36 cellular contexts compared by ENCODE assay signal in genomic region chr12:68018315-68018714, GRCh38. TPM values are rescaled to one million over a fixed set of nuclear protein-coding genes. Genes with fewer than 3 reads are reported as not detected.
"Had no signal": no experiment of that assay in that cellular context is flagged by ENCODE, and none has a peak within 500 bp of the region (broad histone marks: within the 10 kb centered on the region; RNA-seq: fewer than 3 reads in every experiment).

No MANE protein-coding gene starts in this region.

- ATAC-seq: activated T-helper 17 cell treated with anti-CD3 and anti-CD28 coated beads, Interleukin-2, amount 50 U/mL, for 72 hours; PC-3; Right ventricle myocardium inferior; SK-N-SH treated with all-trans-retinoic acid at 6 μM for 48 hours; T-cell had no signal

- H3K36me3 ChIP-seq: brain microvascular endothelial cell, Peyer's patch, WERI-Rb-1 had no signal

- H3K27ac ChIP-seq: brain microvascular endothelial cell, KMS-11, Peyer's patch, WERI-Rb-1 had no signal

- H3K4me1 ChIP-seq: Peyer's patch had no signal

- H3K27me3 ChIP-seq: brain microvascular endothelial cell, Peyer's patch had no signal

- H3K27ac Mint-ChIP-seq: activated CD4-positive, alpha-beta T cell treated with anti-CD3 and anti-CD28 coated beads, Interleukin-2, amount 10 ng/mL, durations not matched to agents 7 days and 5 days; activated naive CD8-positive, alpha-beta T cell treated with anti-CD3 and anti-CD28 coated beads for 36 hours; activated T-helper 17 cell treated with anti-CD3 and anti-CD28 coated beads, Interleukin-2, amount 50 U/mL, for 72 hours; T-cell had no signal

- DNase-seq: activated CD4-positive, alpha-beta T cell treated with anti-CD3 and anti-CD28 coated beads, Interleukin-2, amount 10 ng/mL, durations not matched to agents 7 days and 5 days; activated CD4-positive, alpha-beta T cell treated with anti-CD3 and anti-CD28 coated beads, Interleukin-2, amount 50 U/mL, for 48 hours; activated CD4-positive, CD25-positive, alpha-beta regulatory T cell; activated CD8-positive, alpha-beta memory T cell treated with anti-CD3 and anti-CD28 coated beads, Interleukin-2, amount 50 U/mL, for 48 hours; activated effector memory CD4-positive, alpha-beta T cell treated with anti-CD3 and anti-CD28 coated beads, Interleukin-2, amount 50 U/mL, for 16 hours; activated naive CD4-positive, alpha-beta T cell; activated naive CD4-positive, alpha-beta T cell treated with anti-CD3 and anti-CD28 coated beads, Interleukin-2, amount 50 U/mL, for 16 hours; activated naive CD8-positive, alpha-beta T cell treated with anti-CD3 and anti-CD28 coated beads for 36 hours; activated T-cell treated with anti-CD3 and anti-CD28 coated beads, Interleukin-2, amount 50 U/mL, for 48 hours; amniotic stem cell; aorta; brain microvascular endothelial cell; central memory CD4-positive, alpha-beta T cell; NCI-H1092 treated with DMSO at 0.1 percent for 48 hours; NCI-H1436 treated with DMSO at 0.1 percent for 48 hours; NCI-H1694 treated with DMSO at 0.1 percent for 48 hours; NCI-H2029; NCI-H345; NCI-H524 treated with DMSO at 0.1 percent for 48 hours; NK-92 treated with Interleukin-12 subunit alpha and Interleukin-12 subunit beta, amount 100 ng/mL, for 24 hours; PC-3; Peyer's patch; RPMI8226; SIG-M5; T-cell; T1000; WERI-Rb-1 had no signal

- H3K4me3 Mint-ChIP-seq: activated CD4-positive, alpha-beta T cell treated with anti-CD3 and anti-CD28 coated beads, Interleukin-2, amount 10 ng/mL, durations not matched to agents 7 days and 5 days; activated naive CD8-positive, alpha-beta T cell treated with anti-CD3 and anti-CD28 coated beads for 36 hours; activated T-helper 17 cell treated with anti-CD3 and anti-CD28 coated beads, Interleukin-2, amount 50 U/mL, for 72 hours; T-cell had no signal

- H3K4me1 Mint-ChIP-seq: activated CD4-positive, alpha-beta T cell treated with anti-CD3 and anti-CD28 coated beads, Interleukin-2, amount 10 ng/mL, durations not matched to agents 7 days and 5 days; activated naive CD8-positive, alpha-beta T cell treated with anti-CD3 and anti-CD28 coated beads for 36 hours; activated T-helper 17 cell treated with anti-CD3 and anti-CD28 coated beads, Interleukin-2, amount 50 U/mL, for 72 hours; T-cell had no signal

- H3K9me3 ChIP-seq: Peyer's patch had no signal

- H3K27me3 Mint-ChIP-seq: activated CD4-positive, alpha-beta T cell treated with anti-CD3 and anti-CD28 coated beads, Interleukin-2, amount 10 ng/mL, durations not matched to agents 7 days and 5 days; activated naive CD8-positive, alpha-beta T cell treated with anti-CD3 and anti-CD28 coated beads for 36 hours; activated T-helper 17 cell treated with anti-CD3 and anti-CD28 coated beads, Interleukin-2, amount 50 U/mL, for 72 hours; T-cell had no signal

- H3K4me3 ChIP-seq: Peyer's patch had no signal

- H3K9me3 Mint-ChIP-seq: activated CD4-positive, alpha-beta T cell treated with anti-CD3 and anti-CD28 coated beads, Interleukin-2, amount 10 ng/mL, durations not matched to agents 7 days and 5 days; activated naive CD8-positive, alpha-beta T cell treated with anti-CD3 and anti-CD28 coated beads for 36 hours; activated T-helper 17 cell treated with anti-CD3 and anti-CD28 coated beads, Interleukin-2, amount 50 U/mL, for 72 hours had no signal

RNA-seq across cellular contexts. Expression of gene IFNG-AS1, which starts 29.1 kb away (rescaled TPM):
- total RNA-seq: activated CD4-positive, alpha-beta T cell treated with anti-CD3 and anti-CD28 coated beads, Interleukin-2, amount 10 ng/mL, durations not matched to agents 7 days and 5 days; activated naive CD8-positive, alpha-beta T cell treated with anti-CD3 and anti-CD28 coated beads for 36 hours; activated T-helper 17 cell treated with anti-CD3 and anti-CD28 coated beads, Interleukin-2, amount 50 U/mL, for 72 hours; LHCN-M2; M059J; NCI-H460; PC-3; Right ventricle myocardium inferior; SK-MEL-5; T-helper 2 cell treated with Interferon-gamma antibody and Interleukin-4, amounts not matched to agents 100 ng/mL and 5 ng/mL, for 36 hours had no signal
